In genomic region chr1:18529714-18530113, GRCh38 we compare ENCODE assay signal across 24 cellular contexts. TPM values are rescaled to one million over a fixed set of nuclear protein-coding genes. Genes with fewer than 3 reads are reported as not detected.
"Had no signal": no experiment of that assay in that cellular context is flagged by ENCODE, and none has a peak within 500 bp of the region (broad histone marks: within the 10 kb centered on the region; RNA-seq: fewer than 3 reads in every experiment).

No MANE protein-coding gene starts in this region.

- H3K36me3 Mint-ChIP-seq: activated naive CD8-positive, alpha-beta T cell treated with anti-CD3 and anti-CD28 coated beads, Interleukin-2, amount 10 ng/mL, durations not matched to agents 7 days and 5 days had no signal

- H3K36me3 ChIP-seq: adrenal gland, MG63 had no signal

- H3K4me1 ChIP-seq: adrenal gland had no signal

- H3K4me3 ChIP-seq: adrenal gland, MG63 had no signal

- H3K4me3 Mint-ChIP-seq: activated B cell treated with CpG ODN at 0.5 μM for 24 hours; activated CD4-positive, alpha-beta T cell treated with anti-CD3 and anti-CD28 coated beads, Interleukin-2, amount 10 ng/mL, durations not matched to agents 24 days and 14 days; activated naive CD8-positive, alpha-beta T cell treated with anti-CD3 and anti-CD28 coated beads, Interleukin-2, amount 10 ng/mL, durations not matched to agents 7 days and 5 days; T-helper 17 cell had no signal

- H3K9me3 Mint-ChIP-seq: activated B cell treated with CpG ODN at 0.5 μM for 24 hours; activated CD4-positive, alpha-beta T cell treated with anti-CD3 and anti-CD28 coated beads, Interleukin-2, amount 10 ng/mL, durations not matched to agents 24 days and 14 days; activated naive CD8-positive, alpha-beta T cell treated with anti-CD3 and anti-CD28 coated beads, Interleukin-2, amount 10 ng/mL, durations not matched to agents 7 days and 5 days had no signal

- H3K4me1 Mint-ChIP-seq: activated B cell treated with CpG ODN at 0.5 μM for 24 hours; activated CD4-positive, alpha-beta T cell treated with anti-CD3 and anti-CD28 coated beads, Interleukin-2, amount 10 ng/mL, durations not matched to agents 24 days and 14 days; activated naive CD8-positive, alpha-beta T cell treated with anti-CD3 and anti-CD28 coated beads, Interleukin-2, amount 10 ng/mL, durations not matched to agents 7 days and 5 days had no signal

- DNase-seq: activated B cell treated with CpG ODN at 0.5 μM for 24 hours; activated CD4-positive, alpha-beta T cell treated with anti-CD3 and anti-CD28 coated beads for 1 hour; activated CD4-positive, alpha-beta T cell treated with anti-CD3 and anti-CD28 coated beads, Interleukin-2, amount 10 ng/mL, durations not matched to agents 24 days and 14 days; activated CD4-positive, alpha-beta T cell treated with anti-CD3 and anti-CD28 coated beads, Interleukin-2, amount 50 U/mL, for 48 hours; activated naive CD4-positive, alpha-beta T cell treated with anti-CD3 and anti-CD28 coated beads, Interleukin-2, amount 50 U/mL, for 16 hours; activated naive CD8-positive, alpha-beta T cell treated with anti-CD3 and anti-CD28 coated beads, Interleukin-2, amount 10 ng/mL, durations not matched to agents 7 days and 5 days; activated T-cell treated with anti-CD3 and anti-CD28 coated beads, Interleukin-2, amount 50 U/mL, for 1 hour; anterior cingulate cortex; MG63; MV-4-11; NCI-H1092 treated with DMSO at 0.1 percent for 48 hours; NCI-H1417 treated with DMSO at 0.1 percent for 48 hours; NCI-H1694; NCI-H2029; NCI-H345; NCI-H510A; NCI-H526 treated with DMSO at 0.1 percent for 48 hours; PC-3; SHP77 treated with DMSO at 0.1 percent for 48 hours; T-helper 17 cell; T-helper 9 cell had no signal

- H3K27ac ChIP-seq: adrenal gland had no signal

- H3K27ac Mint-ChIP-seq: activated B cell treated with CpG ODN at 0.5 μM for 24 hours; activated CD4-positive, alpha-beta T cell treated with anti-CD3 and anti-CD28 coated beads, Interleukin-2, amount 10 ng/mL, durations not matched to agents 24 days and 14 days; activated naive CD8-positive, alpha-beta T cell treated with anti-CD3 and anti-CD28 coated beads, Interleukin-2, amount 10 ng/mL, durations not matched to agents 7 days and 5 days; T-helper 17 cell had no signal

- H3K9me3 ChIP-seq: adrenal gland, MG63 had no signal

- ATAC-seq: PC-3, T-helper 17 cell had no signal

RNA-seq across cellular contexts. Expression of gene KLHDC7A, which starts 49.0 kb away (rescaled TPM):
- total RNA-seq: activated B cell treated with CpG ODN at 0.5 μM for 24 hours; activated CD4-positive, alpha-beta T cell treated with anti-CD3 and anti-CD28 coated beads, Interleukin-2, amount 10 ng/mL, durations not matched to agents 24 days and 14 days; activated naive CD8-positive, alpha-beta T cell treated with anti-CD3 and anti-CD28 coated beads, Interleukin-2, amount 10 ng/mL, durations not matched to agents 7 days and 5 days; adrenal gland; cardiac septum; PC-3; SK-MEL-5; T-helper 17 cell had no signal
